In the genomic region with DNA sequence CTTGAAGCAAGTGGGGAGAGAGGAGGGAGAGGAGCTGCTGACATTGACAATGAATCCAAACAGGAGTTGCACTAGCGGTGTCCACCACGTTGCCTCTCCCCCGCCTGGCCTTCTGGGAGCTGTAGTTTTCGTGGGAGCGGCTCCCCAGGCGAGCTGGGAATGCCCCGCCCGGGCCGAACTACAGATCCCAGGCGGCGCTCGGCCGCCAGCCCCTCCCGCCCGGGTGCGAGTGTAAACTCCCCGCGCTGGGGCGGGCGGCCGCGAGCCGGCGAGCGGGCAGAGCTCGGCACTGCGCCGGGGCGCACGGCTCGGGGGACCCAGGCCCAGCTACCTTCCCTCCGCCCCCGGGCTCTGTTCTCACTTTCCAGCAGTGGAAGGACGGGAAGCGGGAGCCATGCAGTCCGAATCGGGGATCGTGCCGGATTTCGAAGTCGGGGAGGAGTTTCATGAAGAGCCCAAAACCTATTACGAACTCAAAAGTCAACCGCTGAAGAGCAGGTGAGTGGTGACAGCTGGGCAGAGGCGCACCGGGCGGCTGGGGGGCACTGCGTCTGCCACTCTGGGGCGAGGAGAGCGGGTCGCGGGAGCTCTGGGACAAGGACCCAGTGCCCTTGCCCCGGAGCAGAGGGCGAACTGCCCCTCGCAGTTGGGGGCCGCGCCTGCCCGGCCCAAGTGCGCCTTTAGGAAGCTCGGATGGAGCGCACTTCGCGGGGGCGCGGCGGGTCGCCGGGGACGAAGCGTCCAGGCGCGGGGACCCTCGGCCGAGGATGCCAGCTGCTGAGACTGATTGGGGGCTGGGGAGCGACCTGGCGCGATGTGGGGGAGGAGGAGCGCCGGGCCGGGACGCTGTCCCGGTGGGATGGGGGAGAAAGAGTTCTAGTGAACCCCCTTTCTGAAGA, we compare ENCODE assay signal across 8 cellular contexts. TPM values are rescaled to one million over a fixed set of nuclear protein-coding genes. Genes with fewer than 3 reads are reported as not detected.
DNase-seq lines count a peak whose midpoint lies in the region; ATAC-seq and TF ChIP-seq lines count a peak whose summit lies in the region.

A gene with protein sequence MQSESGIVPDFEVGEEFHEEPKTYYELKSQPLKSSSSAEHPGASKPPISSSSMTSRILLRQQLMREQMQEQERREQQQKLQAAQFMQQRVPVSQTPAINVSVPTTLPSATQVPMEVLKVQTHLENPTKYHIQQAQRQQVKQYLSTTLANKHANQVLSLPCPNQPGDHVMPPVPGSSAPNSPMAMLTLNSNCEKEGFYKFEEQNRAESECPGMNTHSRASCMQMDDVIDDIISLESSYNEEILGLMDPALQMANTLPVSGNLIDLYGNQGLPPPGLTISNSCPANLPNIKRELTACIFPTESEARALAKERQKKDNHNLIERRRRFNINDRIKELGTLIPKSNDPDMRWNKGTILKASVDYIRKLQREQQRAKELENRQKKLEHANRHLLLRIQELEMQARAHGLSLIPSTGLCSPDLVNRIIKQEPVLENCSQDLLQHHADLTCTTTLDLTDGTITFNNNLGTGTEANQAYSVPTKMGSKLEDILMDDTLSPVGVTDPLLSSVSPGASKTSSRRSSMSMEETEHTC (plus strand): TSS at position 261 of the 899 bp plus-strand sequence. CDS start 134 bp downstream, at position 395.

- H3K27me3 ChIP-seq in BLaER1 (peaks cover 17% of the 10 kb centered on the region), testis (no peaks in the 10 kb centered on the region)

- CTCF ChIA-PET in activated CD4-positive, alpha-beta memory T cell treated with anti-CD3 and anti-CD28 coated beads for 36 hours (lab: Charles Lee), result no interaction called here

- H3K36me3 Mint-ChIP-seq in activated CD4-positive, alpha-beta memory T cell treated with anti-CD3 and anti-CD28 coated beads for 36 hours, result no peaks in the 10 kb centered on the region

- H3K4me1 ChIP-seq in BLaER1 (peaks cover 18% of the 10 kb centered on the region), testis (no peaks in the 10 kb centered on the region)

- H3K4me2 ChIP-seq in BLaER1, result peak within 1 kb of the TSS; percentile 96

- H3K36me3 ChIP-seq in BLaER1 (no peaks in the 10 kb centered on the region), testis (ENCODE audit: low read depth, missing control alignments) (no peaks in the 10 kb centered on the region)

- H3K27me3 Mint-ChIP-seq in activated CD4-positive, alpha-beta memory T cell treated with anti-CD3 and anti-CD28 coated beads for 36 hours, result peaks cover 47% of the 10 kb centered on the region

- TF ChIP-seq POLR2A in testis (IDR thresholded peaks at IDR 0.05), result peak; percentile 18

- H3K9me3 ChIP-seq in BLaER1 (no peaks in the 10 kb centered on the region), testis (no peaks in the 10 kb centered on the region)

- ATAC-seq in GM19023 (IDR thresholded peaks at IDR 0.05; ENCODE audit: unreplicated experiment) (peak; percentile 97), HG03103 (IDR thresholded peaks at IDR 0.05; ENCODE audit: low read depth, unreplicated experiment) (peak; percentile 99)

- H3K4me1 Mint-ChIP-seq in activated CD4-positive, alpha-beta memory T cell treated with anti-CD3 and anti-CD28 coated beads for 36 hours (ENCODE audit: low read depth), result no peaks in the 10 kb centered on the region

- TF ChIP-seq CTCF in fibroblast of pulmonary artery (IDR thresholded peaks at IDR 0.05; ENCODE audit: low read length, missing control alignments), result no peak
- TF ChIP-seq CTCF in testis (IDR thresholded peaks at IDR 0.05), result no peak

- DNase-seq in NCI-H2196 treated with DMSO at 0.1 percent for 48 hours (lab: John Stamatoyannopoulos, UW; ENCODE audit: unreplicated experiment), result peak; percentile 3
- DNase-seq in activated CD4-positive, alpha-beta memory T cell treated with anti-CD3 and anti-CD28 coated beads for 36 hours, result peak; percentile 62
- peak; percentile 87 for DNase-seq in fibroblast of pulmonary artery (ENCODE audit: low read depth)
- DNase-seq in myocyte (ENCODE audit: low read depth), result peak; percentile 95
- peak; percentile 96 for DNase-seq in testis

- H3K9me3 Mint-ChIP-seq in activated CD4-positive, alpha-beta memory T cell treated with anti-CD3 and anti-CD28 coated beads for 36 hours, result no peaks in the 10 kb centered on the region

- WGBS in testis, 2 donors, result 0% methylated on average over 12 to 79 of the region's 81 CpGs

- no peak within 1 kb of the TSS for H3K27ac ChIP-seq in BLaER1
- H3K27ac ChIP-seq in testis, result peak within 1 kb of the TSS; percentile 83 to 84

- POLR2A ChIA-PET in activated CD4-positive, alpha-beta memory T cell treated with anti-CD3 and anti-CD28 coated beads for 36 hours (lab: Charles Lee), result no interaction called here

- peak within 1 kb of the TSS; percentile 52 for H3K4me3 Mint-ChIP-seq in activated CD4-positive, alpha-beta memory T cell treated with anti-CD3 and anti-CD28 coated beads for 36 hours

- H3K4me3 ChIP-seq in BLaER1 (peak within 1 kb of the TSS; percentile 80), fibroblast of pulmonary artery (replicated peaks; ENCODE audit: low read depth, low read length) (peak within 1 kb of the TSS; percentile 79), testis (peak within 1 kb of the TSS; percentile 84 to 94)

- intact Hi-C loops in activated CD4-positive, alpha-beta memory T cell treated with anti-CD3 and anti-CD28 coated beads for 36 hours (cut with micrococcal nuclease), result no loop called here
- intact Hi-C loops in testis (cut with DNase I; ENCODE audit: low total_unique reads), result no loop called here

- H3K27ac Mint-ChIP-seq in activated CD4-positive, alpha-beta memory T cell treated with anti-CD3 and anti-CD28 coated beads for 36 hours, result no peak within 1 kb of the TSS

- no peaks in the 10 kb centered on the region for H4K20me1 ChIP-seq in BLaER1

- H3K9ac ChIP-seq in BLaER1, result peak within 1 kb of the TSS; percentile 78

RNA-seq across cellular contexts. Expression of the gene that starts here (rescaled TPM):
- total RNA-seq in activated CD4-positive, alpha-beta memory T cell treated with anti-CD3 and anti-CD28 coated beads for 36 hours, result not detected
- total RNA-seq in myocyte (12.5 and 17.7 TPM in 2 replicates), testis (1 to 10 TPM; 5.5 to 9.0 TPM)
- polyA plus RNA-seq in myocyte (2012), result 6.5 TPM
- polyA plus RNA-seq in testis (ENCODE audit: insufficient read depth, low read depth, low replicate concordance), result 5.8 TPM

Comparison
In these comparisons a context has a peak if more than half of its experiments do, and no peak if none do; other contexts are left out.
1. RNA of the gene that starts here (total RNA-seq): 12.5 to 17.7 TPM in myocyte and 5.5 to 9.0 TPM in testis; not detected in activated CD4-positive, alpha-beta memory T cell treated with anti-CD3 and anti-CD28 coated beads for 36 hours; every median in the first group is over 4 times any median in the second.
2. Peak in DNase-seq in activated CD4-positive, alpha-beta memory T cell treated with anti-CD3 and anti-CD28 coated beads for 36 hours; RNA of the gene not detected or under 1 TPM.
3. DNase-seq: peak in every context shown above with its lines; median percentile 96 in testis; 95 in myocyte; 87 in fibroblast of pulmonary artery; 62 in activated CD4-positive, alpha-beta memory T cell treated with anti-CD3 and anti-CD28 coated beads for 36 hours; 3 in NCI-H2196 treated with DMSO at 0.1 percent for 48 hours.
4. Peak in every context shown above with its lines, with median percentiles within 50 percentile points of each other: H3K4me3 ChIP-seq.